In genomic region chr10:91229683-91230082, GRCh38 we compare ENCODE assay signal across 28 cellular contexts.
"Had no signal": no experiment of that assay in that cellular context is flagged by ENCODE, and none has a peak within 500 bp of the region (broad histone marks: within the 10 kb centered on the region; RNA-seq: fewer than 3 reads in every experiment).

No MANE protein-coding gene starts in this region.

- H3K27me3 Mint-ChIP-seq: activated CD4-positive, alpha-beta memory T cell treated with anti-CD3 and anti-CD28 coated beads, Interleukin-2, amount 10 ng/mL, durations not matched to agents 7 days and 5 days; activated CD4-positive, alpha-beta T cell treated with anti-CD3 and anti-CD28 coated beads for 36 hours; activated CD4-positive, alpha-beta T cell treated with anti-CD3 and anti-CD28 coated beads, Interleukin-2, amount 10 ng/mL, durations not matched to agents 7 days and 5 days; activated naive CD8-positive, alpha-beta T cell; activated T-helper 17 cell treated with anti-CD3 and anti-CD28 coated beads, Interleukin-2, amount 50 U/mL, for 72 hours; central memory CD8-positive, alpha-beta T cell; T-cell had no signal

- H3K27ac ChIP-seq: brain microvascular endothelial cell, colonic mucosa had no signal

- H3K9me3 ChIP-seq: colonic mucosa had no signal

- H3K4me3 ChIP-seq: colonic mucosa had no signal

- H3K27me3 ChIP-seq: brain microvascular endothelial cell, colonic mucosa had no signal

- H3K36me3 ChIP-seq: brain microvascular endothelial cell, colonic mucosa had no signal

- H3K4me1 ChIP-seq: colonic mucosa had no signal

- H3K9me3 Mint-ChIP-seq: activated CD4-positive, alpha-beta memory T cell treated with anti-CD3 and anti-CD28 coated beads, Interleukin-2, amount 10 ng/mL, durations not matched to agents 7 days and 5 days; activated CD4-positive, alpha-beta T cell treated with anti-CD3 and anti-CD28 coated beads, Interleukin-2, amount 10 ng/mL, durations not matched to agents 7 days and 5 days; activated T-cell treated with anti-CD3 and anti-CD28 coated beads, Interleukin-2, amount 50 U/mL, for 4 hours; activated T-helper 17 cell treated with anti-CD3 and anti-CD28 coated beads, Interleukin-2, amount 50 U/mL, for 72 hours; central memory CD8-positive, alpha-beta T cell; T-cell; T-helper 1 cell treated with Interleukin-12 subunit alpha and Interleukin-12 subunit beta and Interleukin-4 antibody, amounts not matched to agents 30 μg/mL and 1 μg/mL, for 36 hours had no signal

- ATAC-seq: activated CD4-positive, alpha-beta T cell treated with anti-CD3 and anti-CD28 coated beads for 36 hours; activated T-cell treated with anti-CD3 and anti-CD28 coated beads, Interleukin-2, amount 50 U/mL, for 4 hours; activated T-helper 17 cell treated with anti-CD3 and anti-CD28 coated beads, Interleukin-2, amount 50 U/mL, for 72 hours; esophagus mucosa; T-cell had no signal

- FAIRE-seq: astrocyte, bronchial epithelial cell had no signal

- H3K27ac Mint-ChIP-seq: activated CD4-positive, alpha-beta memory T cell treated with anti-CD3 and anti-CD28 coated beads, Interleukin-2, amount 10 ng/mL, durations not matched to agents 7 days and 5 days; activated CD4-positive, alpha-beta T cell treated with anti-CD3 and anti-CD28 coated beads for 36 hours; activated CD4-positive, alpha-beta T cell treated with anti-CD3 and anti-CD28 coated beads, Interleukin-2, amount 10 ng/mL, durations not matched to agents 7 days and 5 days; activated naive CD8-positive, alpha-beta T cell; activated T-helper 17 cell treated with anti-CD3 and anti-CD28 coated beads, Interleukin-2, amount 50 U/mL, for 72 hours; T-cell; T-helper 1 cell treated with Interleukin-12 subunit alpha and Interleukin-12 subunit beta and Interleukin-4 antibody, amounts not matched to agents 30 μg/mL and 1 μg/mL, for 36 hours had no signal

- H3K4me3 Mint-ChIP-seq: activated CD4-positive, alpha-beta memory T cell treated with anti-CD3 and anti-CD28 coated beads, Interleukin-2, amount 10 ng/mL, durations not matched to agents 7 days and 5 days; activated CD4-positive, alpha-beta T cell treated with anti-CD3 and anti-CD28 coated beads for 36 hours; activated CD4-positive, alpha-beta T cell treated with anti-CD3 and anti-CD28 coated beads, Interleukin-2, amount 10 ng/mL, durations not matched to agents 7 days and 5 days; activated naive CD8-positive, alpha-beta T cell; activated T-cell treated with anti-CD3 and anti-CD28 coated beads, Interleukin-2, amount 50 U/mL, for 4 hours; activated T-helper 17 cell treated with anti-CD3 and anti-CD28 coated beads, Interleukin-2, amount 50 U/mL, for 72 hours; central memory CD8-positive, alpha-beta T cell; T-cell; T-helper 1 cell treated with Interleukin-12 subunit alpha and Interleukin-12 subunit beta and Interleukin-4 antibody, amounts not matched to agents 30 μg/mL and 1 μg/mL, for 36 hours had no signal

- DNase-seq: activated CD4-positive, alpha-beta memory T cell treated with anti-CD3 and anti-CD28 coated beads, Interleukin-2, amount 10 ng/mL, durations not matched to agents 7 days and 5 days; activated CD4-positive, alpha-beta T cell treated with anti-CD3 and anti-CD28 coated beads for 36 hours; activated CD4-positive, alpha-beta T cell treated with anti-CD3 and anti-CD28 coated beads, Interleukin-2, amount 10 ng/mL, durations not matched to agents 7 days and 5 days; activated CD4-positive, alpha-beta T cell treated with anti-CD3 and anti-CD28 coated beads, Interleukin-2, amount 50 U/mL, for 4 hours; activated CD4-positive, CD25-positive, alpha-beta regulatory T cell; activated CD4-positive, CD25-positive, alpha-beta regulatory T cell treated with anti-CD3 and anti-CD28 coated beads, Interleukin-2, amount 50 U/mL, for 72 hours; activated CD8-positive, alpha-beta memory T cell treated with anti-CD3 and anti-CD28 coated beads, Interleukin-2, amount 50 U/mL, for 48 hours; activated effector memory CD4-positive, alpha-beta T cell treated with Interleukin-2 at 50 U/mL for 16 hours; activated gamma-delta T cell treated with Interleukin-2 at 50 U/mL for 16 hours; activated naive CD4-positive, alpha-beta T cell treated with anti-CD3 and anti-CD28 coated beads, Interleukin-2, amount 50 U/mL, for 16 hours; activated naive CD4-positive, alpha-beta T cell treated with Interleukin-2 at 50 U/mL for 16 hours; activated T-cell treated with anti-CD3 and anti-CD28 coated beads, Interleukin-2, amount 50 U/mL, for 4 hours; amniotic stem cell; anterior cingulate cortex; brain microvascular endothelial cell; colonic mucosa; effector CD8-positive, alpha-beta T cell; foreskin fibroblast; head of caudate nucleus; T-cell; T1000 had no signal
